Comparison of ENCODE assay signal across 7 cellular contexts in the genomic region with DNA sequence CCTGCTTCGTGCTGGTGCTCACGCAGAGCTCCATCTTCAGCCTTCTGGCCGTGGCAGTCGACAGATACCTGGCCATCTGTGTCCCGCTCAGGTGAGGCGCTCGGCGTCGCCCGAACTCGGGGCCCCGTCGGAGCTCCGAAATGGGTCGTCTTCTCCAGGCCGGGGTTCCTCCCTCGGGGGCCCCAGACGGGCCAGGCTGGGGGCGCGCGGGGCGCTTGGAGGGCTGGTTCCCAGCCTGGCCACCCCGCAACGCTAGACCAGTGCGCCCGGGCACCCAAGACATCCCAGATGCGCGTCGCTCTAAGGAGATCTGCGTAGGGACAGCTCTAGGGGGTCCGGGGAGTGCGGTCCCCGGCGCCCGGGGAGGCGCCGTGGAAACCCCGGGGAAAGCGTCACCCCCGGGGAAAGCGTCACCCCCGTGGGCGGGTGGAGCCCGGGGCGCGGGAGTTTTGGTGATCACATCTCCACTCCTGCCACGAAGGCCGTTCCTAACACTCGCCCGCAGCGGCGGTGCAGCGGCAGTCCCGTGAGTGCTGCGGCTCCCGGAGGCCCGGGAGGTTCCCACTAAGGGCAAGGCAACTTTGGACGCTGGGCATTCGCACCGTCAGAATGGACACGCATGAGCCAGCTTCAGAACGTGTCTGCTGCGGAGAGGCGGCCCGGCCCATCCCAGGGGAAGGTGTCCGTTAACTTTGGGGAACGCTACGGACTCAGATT. TPM values are rescaled to one million over a fixed set of nuclear protein-coding genes. Genes with fewer than 3 reads are reported as not detected.
DNase-seq lines count a peak whose midpoint lies in the region; ATAC-seq and TF ChIP-seq lines count a peak whose summit lies in the region.

No MANE protein-coding gene starts in this region.

- intact Hi-C loops in activated B cell treated with CpG ODN at 0.5 μM for 24 hours (cut with micrococcal nuclease) (loop anchor here (1.0 kb wide), 1 partner anchor 53 kb away; no protein-coding TSS in a partner anchor), esophagus squamous epithelium (cut with DNase I) (no loop called here)

- peaks cover 12% of the 10 kb centered on the region for H3K4me1 Mint-ChIP-seq in activated B cell treated with CpG ODN at 0.5 μM for 24 hours

- POLR2A ChIA-PET in activated B cell treated with CpG ODN at 0.5 μM for 24 hours (lab: Charles Lee), result interaction anchor here (1.2 to 2.5 kb wide), 2 partner anchors 13 to 54 kb away, joined by 3 to 6 read pairs; a partner anchor contains a TSS

- WGBS in esophagus squamous epithelium, 2 donors, result 7 to 9% methylated on average over 3 to 12 of the region's 68 CpGs

- peaks cover 41% of the 10 kb centered on the region for H3K27me3 Mint-ChIP-seq in activated B cell treated with CpG ODN at 0.5 μM for 24 hours

- H3K36me3 ChIP-seq in HAP-1 (replicated peaks) (peaks cover 1% of the 10 kb centered on the region), esophagus squamous epithelium (no peaks in the 10 kb centered on the region), neuron (ENCODE audit: insufficient read depth, low read length) (no peaks in the 10 kb centered on the region)

- H3K4me1 ChIP-seq in HAP-1 (peaks cover 10% of the 10 kb centered on the region), esophagus squamous epithelium (peaks cover 17 to 77% (median 28%) of the 10 kb centered on the region in 3 donors), neuron (ENCODE audit: insufficient read depth, low read length) (no peaks in the 10 kb centered on the region)

- CTCF ChIA-PET in activated B cell treated with CpG ODN at 0.5 μM for 24 hours (lab: Charles Lee), result interaction anchor here (2.3 kb wide), 1 partner anchor 53 kb away, joined by 14 read pairs; a partner anchor contains a TSS

- in situ Hi-C loops in HAP-1 (cut with MboI; ENCODE audit: low sequenced_read_pairs), result no loop called here

- peak overlapping the region; percentile 57 for H3K4me3 ChIP-seq in HAP-1
- H3K4me3 ChIP-seq in esophagus squamous epithelium, result peak overlapping the region; percentile 54 to 81 (median 64)
- peak overlapping the region; percentile 60 for H3K4me3 ChIP-seq in neuron (ENCODE audit: low read length)

- peak overlapping the region; percentile 72 for H3K4me3 Mint-ChIP-seq in activated B cell treated with CpG ODN at 0.5 μM for 24 hours

- ATAC-seq in activated B cell treated with CpG ODN at 0.5 μM for 24 hours (ENCODE audit: low read depth), result no peak

- no peak for TF ChIP-seq CTCF in activated B cell treated with CpG ODN at 0.5 μM for 24 hours (IDR thresholded peaks at IDR 0.05)
- TF ChIP-seq CTCF in esophagus squamous epithelium (IDR thresholded peaks at IDR 0.05), result no peak

- no peak overlapping the region for H3K27ac Mint-ChIP-seq in activated B cell treated with CpG ODN at 0.5 μM for 24 hours

- H3K9me3 ChIP-seq in HAP-1 (no peaks in the 10 kb centered on the region), esophagus squamous epithelium (no peaks in the 10 kb centered on the region), neuron (ENCODE audit: low read length) (peaks cover 3% of the 10 kb centered on the region)

- no peak for TF ChIP-seq POLR2A in esophagus squamous epithelium (IDR thresholded peaks at IDR 0.05)

- H3K36me3 Mint-ChIP-seq in activated B cell treated with CpG ODN at 0.5 μM for 24 hours (ENCODE audit: low read depth), result no peaks in the 10 kb centered on the region

- H3K27me3 ChIP-seq in HAP-1 (ENCODE audit: low read depth) (no peaks in the 10 kb centered on the region), esophagus squamous epithelium (peaks cover 0 to 33% (median 0%) of the 10 kb centered on the region in 4 donors), neuron (ENCODE audit: insufficient read depth, low read length) (peaks cover 36% of the 10 kb centered on the region)

- peak overlapping the region; percentile 87 to 94 (median 91) for H3K27ac ChIP-seq in esophagus squamous epithelium

- H2AFZ ChIP-seq in neuron (ENCODE audit: low read depth, low read length), result peak overlapping the region; percentile 99

- DNase-seq in HAP-1 (ENCODE audit: low spot score in 2 of 2) (peak in 1 of 2 experiments; percentile 39), activated B cell treated with CpG ODN at 0.5 μM for 24 hours (no peak), esophagus squamous epithelium (lab: John Stamatoyannopoulos, UW) (no peak), NCI-H2171 (lab: John Stamatoyannopoulos, UW) (no peak), NCI-H446 (lab: John Stamatoyannopoulos, UW) (no peak)
- no peak for DNase-seq in NK-92 treated with Interleukin-12 subunit alpha and Interleukin-12 subunit beta, amount 100 ng/mL, for 24 hours (lab: John Stamatoyannopoulos, UW)

- H3K9me3 Mint-ChIP-seq in activated B cell treated with CpG ODN at 0.5 μM for 24 hours, result no peaks in the 10 kb centered on the region

RNA-seq across cellular contexts. Expression of a gene that starts 0.7 kb away (rescaled TPM):
- total RNA-seq in activated B cell treated with CpG ODN at 0.5 μM for 24 hours (not detected in 2 replicates), esophagus squamous epithelium (10 to 100 TPM; 12.2 to 34.9 (median 32.0) TPM)

RNA-seq across cellular contexts. Expression of a gene that starts 53.9 kb away (rescaled TPM):
- 15.0 and 18.1 TPM in 2 replicates for total RNA-seq in activated B cell treated with CpG ODN at 0.5 μM for 24 hours
- 10 to 100 TPM in 2 of 4 donors, 1 to 10 TPM in 2; 3.7 to 13.4 (median 10.3) TPM for total RNA-seq in esophagus squamous epithelium

RNA-seq across cellular contexts. Expression of a gene that starts 54.0 kb away (rescaled TPM):
- total RNA-seq in activated B cell treated with CpG ODN at 0.5 μM for 24 hours (29.7 and 34.2 TPM in 2 replicates), esophagus squamous epithelium (10 to 100 TPM; 20.0 to 75.7 (median 35.6) TPM)

Comparison
In these comparisons a context has a peak if more than half of its experiments do, and no peak if none do; other contexts are left out.
1. RNA of a gene that starts 0.7 kb away (total RNA-seq): 12.2 to 34.9 TPM in esophagus squamous epithelium; not detected in activated B cell treated with CpG ODN at 0.5 μM for 24 hours; every median in the first group is over 10 times any median in the second.
2. Peak in every context shown above with its lines, with median percentiles within 50 percentile points of each other: H3K4me3 ChIP-seq.